34 cellular contexts compared by ENCODE assay signal in the genomic region with DNA sequence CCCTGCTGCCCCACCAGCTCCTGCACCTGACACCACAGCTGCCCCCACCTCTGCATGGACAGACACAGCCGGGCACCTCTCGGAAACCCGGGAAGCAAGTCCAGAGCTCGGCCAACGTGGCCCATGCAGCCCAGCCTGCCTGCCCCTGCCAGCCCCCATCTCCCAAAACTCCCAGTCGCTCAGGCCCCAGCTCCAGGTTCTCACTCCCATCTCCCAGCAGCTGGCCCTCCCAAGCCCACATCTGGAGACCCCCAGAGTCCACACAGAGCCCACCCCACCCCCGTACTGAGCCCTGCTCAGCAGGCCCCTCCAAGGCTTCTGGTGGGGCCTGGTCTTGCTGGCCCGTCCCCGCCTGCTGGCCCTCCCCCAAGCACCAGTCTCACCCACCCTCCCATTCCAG. TPM values are rescaled to one million over a fixed set of nuclear protein-coding genes. Genes with fewer than 3 reads are reported as not detected.
"Had no signal": no experiment of that assay in that cellular context is flagged by ENCODE, and none has a peak within 500 bp of the region (broad histone marks: within the 10 kb centered on the region; RNA-seq: fewer than 3 reads in every experiment).

No MANE protein-coding gene starts in this region.

- H3K27ac ChIP-seq: adrenal gland, body of pancreas, colonic mucosa, epithelial cell of prostate, esophagus squamous epithelium, gastroesophageal sphincter had no signal

- H3K4me3 ChIP-seq: adrenal gland, body of pancreas, colonic mucosa, esophagus squamous epithelium, gastroesophageal sphincter had no signal

- H3K4me1 ChIP-seq: adrenal gland, body of pancreas, colonic mucosa, esophagus squamous epithelium, gastroesophageal sphincter had no signal

- H3K36me3 ChIP-seq: adrenal gland, colonic mucosa, esophagus squamous epithelium, gastroesophageal sphincter had no signal

- H3K9me3 Mint-ChIP-seq: activated naive CD4-positive, alpha-beta T cell treated with anti-CD3 and anti-CD28 coated beads, Interleukin-2, amount 50 U/mL, for 24 hours; activated naive CD8-positive, alpha-beta T cell treated with anti-CD3 and anti-CD28 coated beads, Interleukin-2, amount 50 U/mL, for 24 hours; activated T-helper 17 cell treated with anti-CD3 and anti-CD28 coated beads, Interleukin-2, amount 50 U/mL, for 72 hours had no signal

- ATAC-seq: activated CD4-positive, alpha-beta T cell treated with anti-CD3 and anti-CD28 coated beads for 36 hours; activated CD8-positive, alpha-beta T cell treated with anti-CD3 and anti-CD28 coated beads for 36 hours; activated naive CD8-positive, alpha-beta T cell treated with anti-CD3 and anti-CD28 coated beads, Interleukin-2, amount 50 U/mL, for 24 hours; activated T-cell treated with anti-CD3 and anti-CD28 coated beads, Interleukin-2, amount 50 U/mL, for 4 hours; activated T-helper 17 cell treated with anti-CD3 and anti-CD28 coated beads, Interleukin-2, amount 50 U/mL, for 72 hours; body of pancreas; gastroesophageal sphincter had no signal

- H3K9me3 ChIP-seq: adrenal gland, body of pancreas, colonic mucosa, esophagus squamous epithelium had no signal

- FAIRE-seq: endometrium, endothelial cell of umbilical vein had no signal

- H3K27me3 Mint-ChIP-seq: activated naive CD4-positive, alpha-beta T cell treated with anti-CD3 and anti-CD28 coated beads, Interleukin-2, amount 50 U/mL, for 24 hours; activated naive CD8-positive, alpha-beta T cell treated with anti-CD3 and anti-CD28 coated beads for 36 hours; activated T-helper 17 cell treated with anti-CD3 and anti-CD28 coated beads, Interleukin-2, amount 50 U/mL, for 72 hours had no signal

- H3K36me3 Mint-ChIP-seq: activated naive CD4-positive, alpha-beta T cell treated with anti-CD3 and anti-CD28 coated beads, Interleukin-2, amount 50 U/mL, for 24 hours; activated naive CD8-positive, alpha-beta T cell treated with anti-CD3 and anti-CD28 coated beads for 36 hours had no signal

- DNase-seq: activated CD4-positive, alpha-beta T cell treated with anti-CD3 and anti-CD28 coated beads for 36 hours; activated CD4-positive, alpha-beta T cell treated with anti-CD3 and anti-CD28 coated beads, Interleukin-2, amount 50 U/mL, for 1 hour; activated CD4-positive, alpha-beta T cell treated with anti-CD3 and anti-CD28 coated beads, Interleukin-2, amount 50 U/mL, for 48 hours; activated CD4-positive, CD25-positive, alpha-beta regulatory T cell; activated CD4-positive, CD25-positive, alpha-beta regulatory T cell treated with anti-CD3 and anti-CD28 coated beads, Interleukin-2, amount 50 U/mL, for 72 hours; activated CD8-positive, alpha-beta memory T cell treated with anti-CD3 and anti-CD28 coated beads for 24 hours; activated CD8-positive, alpha-beta T cell treated with anti-CD3 and anti-CD28 coated beads for 36 hours; activated effector memory CD4-positive, alpha-beta T cell treated with Interleukin-2 at 50 U/mL for 16 hours; activated naive CD4-positive, alpha-beta T cell treated with anti-CD3 and anti-CD28 coated beads for 36 hours; activated naive CD8-positive, alpha-beta T cell treated with anti-CD3 and anti-CD28 coated beads for 36 hours; activated naive CD8-positive, alpha-beta T cell treated with anti-CD3 and anti-CD28 coated beads, Interleukin-2, amount 50 U/mL, for 24 hours; activated T-cell treated with anti-CD3 and anti-CD28 coated beads, Interleukin-2, amount 50 U/mL, for 4 hours; adrenal gland; amygdala; aorta; body of pancreas; colonic mucosa; effector CD8-positive, alpha-beta T cell; esophagus squamous epithelium; foreskin melanocyte; head of caudate nucleus; T-helper 2 cell had no signal

- H3K4me3 Mint-ChIP-seq: activated CD4-positive, alpha-beta T cell treated with anti-CD3 and anti-CD28 coated beads for 36 hours; activated CD8-positive, alpha-beta T cell treated with anti-CD3 and anti-CD28 coated beads for 36 hours; activated naive CD4-positive, alpha-beta T cell treated with anti-CD3 and anti-CD28 coated beads for 36 hours; activated naive CD4-positive, alpha-beta T cell treated with anti-CD3 and anti-CD28 coated beads, Interleukin-2, amount 50 U/mL, for 24 hours; activated naive CD8-positive, alpha-beta T cell treated with anti-CD3 and anti-CD28 coated beads for 36 hours; activated naive CD8-positive, alpha-beta T cell treated with anti-CD3 and anti-CD28 coated beads, Interleukin-2, amount 50 U/mL, for 24 hours; activated T-cell treated with anti-CD3 and anti-CD28 coated beads, Interleukin-2, amount 50 U/mL, for 4 hours; activated T-helper 17 cell treated with anti-CD3 and anti-CD28 coated beads, Interleukin-2, amount 50 U/mL, for 72 hours had no signal

- H3K27ac Mint-ChIP-seq: activated CD4-positive, alpha-beta T cell treated with anti-CD3 and anti-CD28 coated beads for 36 hours; activated CD8-positive, alpha-beta T cell treated with anti-CD3 and anti-CD28 coated beads for 36 hours; activated naive CD4-positive, alpha-beta T cell treated with anti-CD3 and anti-CD28 coated beads for 36 hours; activated naive CD4-positive, alpha-beta T cell treated with anti-CD3 and anti-CD28 coated beads, Interleukin-2, amount 50 U/mL, for 24 hours; activated naive CD8-positive, alpha-beta T cell treated with anti-CD3 and anti-CD28 coated beads for 36 hours; activated naive CD8-positive, alpha-beta T cell treated with anti-CD3 and anti-CD28 coated beads, Interleukin-2, amount 50 U/mL, for 24 hours; activated T-helper 17 cell treated with anti-CD3 and anti-CD28 coated beads, Interleukin-2, amount 50 U/mL, for 72 hours had no signal

- H3K4me1 Mint-ChIP-seq: activated CD4-positive, alpha-beta T cell treated with anti-CD3 and anti-CD28 coated beads for 36 hours; activated naive CD4-positive, alpha-beta T cell treated with anti-CD3 and anti-CD28 coated beads, Interleukin-2, amount 50 U/mL, for 24 hours; activated naive CD8-positive, alpha-beta T cell treated with anti-CD3 and anti-CD28 coated beads for 36 hours; activated naive CD8-positive, alpha-beta T cell treated with anti-CD3 and anti-CD28 coated beads, Interleukin-2, amount 50 U/mL, for 24 hours; activated T-helper 17 cell treated with anti-CD3 and anti-CD28 coated beads, Interleukin-2, amount 50 U/mL, for 72 hours had no signal

- H3K27me3 ChIP-seq: adrenal gland, body of pancreas, colonic mucosa had no signal

RNA-seq across cellular contexts. Expression of gene UTF1, which starts 32.2 kb away (rescaled TPM):
- total RNA-seq: activated CD4-positive, alpha-beta T cell treated with anti-CD3 and anti-CD28 coated beads for 36 hours; activated CD8-positive, alpha-beta T cell treated with anti-CD3 and anti-CD28 coated beads for 36 hours; activated naive CD4-positive, alpha-beta T cell treated with anti-CD3 and anti-CD28 coated beads for 36 hours; activated naive CD8-positive, alpha-beta T cell treated with anti-CD3 and anti-CD28 coated beads for 36 hours; activated T-helper 17 cell treated with anti-CD3 and anti-CD28 coated beads, Interleukin-2, amount 50 U/mL, for 72 hours; aorta; body of pancreas; colonic mucosa; dermis microvascular lymphatic vessel endothelial cell; endothelial cell of umbilical vein; esophagus squamous epithelium; fibroblast of lung; fibroblast of villous mesenchyme; gastroesophageal sphincter; glomerular endothelial cell; T-helper 1 cell treated with Interleukin-12 subunit alpha and Interleukin-12 subunit beta and Interleukin-4 antibody, amounts not matched to agents 30 ng/mL and 1 ng/mL, for 36 hours had no signal
- polyA plus RNA-seq: aorta, endothelial cell of umbilical vein, esophagus, fibroblast of lung had no signal

RNA-seq across cellular contexts. Expression of gene KNDC1, which starts 37.8 kb away (rescaled TPM):
- total RNA-seq: activated CD4-positive, alpha-beta T cell treated with anti-CD3 and anti-CD28 coated beads for 36 hours; activated CD8-positive, alpha-beta T cell treated with anti-CD3 and anti-CD28 coated beads for 36 hours; activated naive CD4-positive, alpha-beta T cell treated with anti-CD3 and anti-CD28 coated beads for 36 hours; activated naive CD8-positive, alpha-beta T cell treated with anti-CD3 and anti-CD28 coated beads for 36 hours; endothelial cell of umbilical vein; glomerular endothelial cell had no signal
- polyA plus RNA-seq: endothelial cell of umbilical vein had no signal

RNA-seq across cellular contexts. Expression of gene VENTX, which starts 39.9 kb away (rescaled TPM):
- total RNA-seq: activated CD4-positive, alpha-beta T cell treated with anti-CD3 and anti-CD28 coated beads for 36 hours; activated naive CD4-positive, alpha-beta T cell treated with anti-CD3 and anti-CD28 coated beads for 36 hours; activated naive CD8-positive, alpha-beta T cell treated with anti-CD3 and anti-CD28 coated beads for 36 hours; activated T-cell treated with anti-CD3 and anti-CD28 coated beads, Interleukin-2, amount 50 U/mL, for 4 hours; dermis microvascular lymphatic vessel endothelial cell; endothelial cell of umbilical vein; fibroblast of lung; fibroblast of villous mesenchyme; glomerular endothelial cell; T-helper 1 cell treated with Interleukin-12 subunit alpha and Interleukin-12 subunit beta and Interleukin-4 antibody, amounts not matched to agents 30 ng/mL and 1 ng/mL, for 36 hours had no signal
- polyA plus RNA-seq: endothelial cell of umbilical vein, fibroblast of lung had no signal
